ENCODE assay signal across 1 cellular context in the genomic region with DNA sequence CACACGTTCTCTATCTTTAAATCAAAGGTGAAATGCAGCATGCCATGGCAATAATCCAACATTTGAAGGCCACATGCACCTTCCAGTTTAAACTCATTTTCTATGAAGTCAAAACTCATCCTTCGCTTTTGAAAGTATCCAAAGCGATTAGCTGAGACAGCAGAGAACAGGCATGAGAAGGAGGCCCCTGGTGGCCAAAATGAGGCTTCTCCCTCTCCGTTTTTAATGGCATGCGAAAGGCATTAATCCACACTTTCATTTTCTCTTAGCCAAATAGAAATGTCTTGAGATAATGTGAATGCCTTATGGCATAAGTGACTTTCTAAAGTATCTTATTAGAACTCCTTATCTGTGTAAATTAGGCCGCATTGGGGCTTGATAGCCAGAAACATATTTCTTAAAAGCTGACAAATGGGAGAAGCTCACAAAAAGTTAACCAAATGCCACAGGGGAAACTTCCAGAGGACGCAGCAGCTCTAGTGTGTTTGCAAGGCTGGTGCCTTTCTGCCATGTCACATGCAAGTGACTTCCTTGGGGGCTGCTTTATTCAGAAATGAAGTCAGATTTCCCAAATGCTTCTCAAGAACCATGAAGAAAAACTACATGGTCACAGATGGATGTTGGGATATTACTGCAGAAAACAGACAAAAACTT.
TF ChIP-seq lines count a peak whose summit lies in the region.

No MANE protein-coding gene starts in this region.

TF ChIP-seq in IMR-90, 13 proteins besides CTCF, POLR2A, EP300 and RAD21 (continued from another document):
- TF ChIP-seq, protein P1, sequence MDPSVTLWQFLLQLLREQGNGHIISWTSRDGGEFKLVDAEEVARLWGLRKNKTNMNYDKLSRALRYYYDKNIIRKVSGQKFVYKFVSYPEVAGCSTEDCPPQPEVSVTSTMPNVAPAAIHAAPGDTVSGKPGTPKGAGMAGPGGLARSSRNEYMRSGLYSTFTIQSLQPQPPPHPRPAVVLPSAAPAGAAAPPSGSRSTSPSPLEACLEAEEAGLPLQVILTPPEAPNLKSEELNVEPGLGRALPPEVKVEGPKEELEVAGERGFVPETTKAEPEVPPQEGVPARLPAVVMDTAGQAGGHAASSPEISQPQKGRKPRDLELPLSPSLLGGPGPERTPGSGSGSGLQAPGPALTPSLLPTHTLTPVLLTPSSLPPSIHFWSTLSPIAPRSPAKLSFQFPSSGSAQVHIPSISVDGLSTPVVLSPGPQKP (IDR thresholded peaks at IDR 0.05; ENCODE audit: borderline replicate concordance, low read depth, low read length) = no peak
